21 cellular contexts compared by ENCODE assay signal in the genomic region with DNA sequence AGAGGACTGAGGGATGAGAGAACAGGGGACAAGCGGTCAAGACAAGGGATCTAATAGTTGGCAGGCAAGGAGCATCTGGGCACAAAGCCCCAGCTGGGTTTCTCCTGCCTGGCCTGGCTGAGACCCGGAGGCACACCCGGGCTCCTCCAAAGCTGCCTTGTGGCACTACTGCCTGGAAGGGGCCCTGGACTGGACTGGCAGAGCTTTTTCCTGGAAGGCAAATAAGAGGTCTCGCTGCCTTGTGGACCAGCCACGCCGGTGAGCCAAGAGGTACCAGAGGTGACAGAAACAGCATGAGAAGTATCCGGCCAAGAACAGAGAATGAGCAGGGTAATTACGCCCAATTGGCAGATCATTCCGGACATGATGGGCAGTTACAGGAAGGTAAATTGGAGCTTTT.
"Had no signal": no experiment of that assay in that cellular context is flagged by ENCODE, and none has a peak within 500 bp of the region (broad histone marks: within the 10 kb centered on the region; RNA-seq: fewer than 3 reads in every experiment).

No MANE protein-coding gene starts in this region.

- DNase-seq: effector memory CD4-positive, alpha-beta T cell; glutamatergic neuron; left cardiac atrium; left ventricle myocardium inferior; lower lobe of right lung; mesenchymal stem cell; midbrain; sigmoid colon; stimulated activated CD4-positive, alpha-beta T cell treated with anti-CD3 and anti-CD28 coated beads, Interleukin-12 subunit alpha, Interleukin-12 subunit beta, amount 100 ng/mL, for 4 hours; stimulated activated naive CD4-positive, alpha-beta T cell; stomach; transverse colon had no signal

- H3K4me1 ChIP-seq: esophagus muscularis mucosa, gastroesophageal sphincter, left ventricle myocardium inferior, lower lobe of right lung, sigmoid colon, stomach, transverse colon had no signal

- H3K4me3 ChIP-seq: esophagus muscularis mucosa, gastroesophageal sphincter, left ventricle myocardium inferior, lower lobe of right lung, sigmoid colon, skin epidermis, stomach, thoracic aorta, transverse colon had no signal

- ATAC-seq: gastroesophageal sphincter, left cardiac atrium, lower lobe of right lung had no signal

- H3K27ac ChIP-seq: epithelial cell of prostate, esophagus muscularis mucosa, gastroesophageal sphincter, left ventricle myocardium inferior, lower lobe of right lung, neutrophil, sigmoid colon, skin epidermis, stomach, thoracic aorta, transverse colon had no signal

- H3K9me3 Mint-ChIP-seq: nephron had no signal

- H3K9me3 ChIP-seq: esophagus muscularis mucosa, gastroesophageal sphincter, left ventricle myocardium inferior, lower lobe of right lung, neutrophil, sigmoid colon, stomach, thoracic aorta, transverse colon had no signal

- H3K4me1 Mint-ChIP-seq: nephron had no signal

- H3K27me3 ChIP-seq: esophagus muscularis mucosa, gastroesophageal sphincter, neutrophil, sigmoid colon, stomach, transverse colon had no signal

- FAIRE-seq: endometrium, keratinocyte had no signal

- H3K4me3 Mint-ChIP-seq: nephron had no signal
